In genomic region chr5:52839285-52839684, GRCh38 we compare ENCODE assay signal across 1 cellular context.
TF ChIP-seq lines count a peak whose summit lies in the region.

No MANE protein-coding gene starts in this region.

TF ChIP-seq in IMR-90, 13 proteins besides CTCF, POLR2A, EP300 and RAD21 (continued from another document):
- TF ChIP-seq, protein P1, sequence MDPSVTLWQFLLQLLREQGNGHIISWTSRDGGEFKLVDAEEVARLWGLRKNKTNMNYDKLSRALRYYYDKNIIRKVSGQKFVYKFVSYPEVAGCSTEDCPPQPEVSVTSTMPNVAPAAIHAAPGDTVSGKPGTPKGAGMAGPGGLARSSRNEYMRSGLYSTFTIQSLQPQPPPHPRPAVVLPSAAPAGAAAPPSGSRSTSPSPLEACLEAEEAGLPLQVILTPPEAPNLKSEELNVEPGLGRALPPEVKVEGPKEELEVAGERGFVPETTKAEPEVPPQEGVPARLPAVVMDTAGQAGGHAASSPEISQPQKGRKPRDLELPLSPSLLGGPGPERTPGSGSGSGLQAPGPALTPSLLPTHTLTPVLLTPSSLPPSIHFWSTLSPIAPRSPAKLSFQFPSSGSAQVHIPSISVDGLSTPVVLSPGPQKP (IDR thresholded peaks at IDR 0.05; ENCODE audit: borderline replicate concordance, low read depth, low read length), result no peak
- TF ChIP-seq MAZ (IDR thresholded peaks at IDR 0.05; ENCODE audit: borderline replicate concordance, low read depth, low read length) (no peak), FOS (IDR thresholded peaks at IDR 0.05; ENCODE audit: low read depth, low read length) (no peak)
